2 cellular contexts compared by ENCODE assay signal in genomic region chr21:28089599-28090421, GRCh38.
TF ChIP-seq lines count a peak whose summit lies in the region.

No MANE protein-coding gene starts in this region.

TF ChIP-seq in IMR-90, 13 proteins besides CTCF, POLR2A, EP300 and RAD21:
- TF ChIP-seq SMC3 (IDR thresholded peaks at IDR 0.05; ENCODE audit: low read depth, low read length) (no peak), CHD1 (IDR thresholded peaks at IDR 0.05; ENCODE audit: low read depth, low read length) (no peak), RFX5 (IDR thresholded peaks at IDR 0.05; ENCODE audit: low read depth, low read length) (no peak), USF2 (IDR thresholded peaks at IDR 0.05; ENCODE audit: low read depth, low read length) (no peak), CEBPB (IDR thresholded peaks at IDR 0.05; ENCODE audit: low read depth, low read length) (no peak), MAZ (IDR thresholded peaks at IDR 0.05; ENCODE audit: borderline replicate concordance, low read depth, low read length) (no peak), MXI1 (IDR thresholded peaks at IDR 0.05; ENCODE audit: borderline replicate concordance, low read depth, low read length) (no peak), NFE2L2 (IDR thresholded peaks at IDR 0.05; ENCODE audit: low read depth, low read length) (no peak), MAFK (IDR thresholded peaks at IDR 0.05; ENCODE audit: low read depth, low read length) (no peak), BHLHE40 (IDR thresholded peaks at IDR 0.05; ENCODE audit: low read depth, low read length) (no peak), FOS (IDR thresholded peaks at IDR 0.05; ENCODE audit: low read depth, low read length) (no peak), RCOR1 (IDR thresholded peaks at IDR 0.05; ENCODE audit: insufficient replicate concordance, low read length) (no peak)
- TF ChIP-seq, protein P1, sequence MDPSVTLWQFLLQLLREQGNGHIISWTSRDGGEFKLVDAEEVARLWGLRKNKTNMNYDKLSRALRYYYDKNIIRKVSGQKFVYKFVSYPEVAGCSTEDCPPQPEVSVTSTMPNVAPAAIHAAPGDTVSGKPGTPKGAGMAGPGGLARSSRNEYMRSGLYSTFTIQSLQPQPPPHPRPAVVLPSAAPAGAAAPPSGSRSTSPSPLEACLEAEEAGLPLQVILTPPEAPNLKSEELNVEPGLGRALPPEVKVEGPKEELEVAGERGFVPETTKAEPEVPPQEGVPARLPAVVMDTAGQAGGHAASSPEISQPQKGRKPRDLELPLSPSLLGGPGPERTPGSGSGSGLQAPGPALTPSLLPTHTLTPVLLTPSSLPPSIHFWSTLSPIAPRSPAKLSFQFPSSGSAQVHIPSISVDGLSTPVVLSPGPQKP (IDR thresholded peaks at IDR 0.05; ENCODE audit: borderline replicate concordance, low read depth, low read length): no peak

TF ChIP-seq in H1, 55 proteins besides CTCF, POLR2A, EP300 and RAD21:
- no peak for TF ChIP-seq SP1 (IDR thresholded peaks at IDR 0.05; ENCODE audit: low read depth, low read length)
- TF ChIP-seq MAFK (IDR thresholded peaks at IDR 0.05; ENCODE audit: low read depth, low read length): peak; percentile 19; the same call in 1 of the 2 replicates
- TF ChIP-seq KDM4A (IDR thresholded peaks at IDR 0.05; ENCODE audit: low read depth, low read length, severe bottlenecking): no peak
